Comparison of ENCODE assay signal across 8 cellular contexts in the genomic region with DNA sequence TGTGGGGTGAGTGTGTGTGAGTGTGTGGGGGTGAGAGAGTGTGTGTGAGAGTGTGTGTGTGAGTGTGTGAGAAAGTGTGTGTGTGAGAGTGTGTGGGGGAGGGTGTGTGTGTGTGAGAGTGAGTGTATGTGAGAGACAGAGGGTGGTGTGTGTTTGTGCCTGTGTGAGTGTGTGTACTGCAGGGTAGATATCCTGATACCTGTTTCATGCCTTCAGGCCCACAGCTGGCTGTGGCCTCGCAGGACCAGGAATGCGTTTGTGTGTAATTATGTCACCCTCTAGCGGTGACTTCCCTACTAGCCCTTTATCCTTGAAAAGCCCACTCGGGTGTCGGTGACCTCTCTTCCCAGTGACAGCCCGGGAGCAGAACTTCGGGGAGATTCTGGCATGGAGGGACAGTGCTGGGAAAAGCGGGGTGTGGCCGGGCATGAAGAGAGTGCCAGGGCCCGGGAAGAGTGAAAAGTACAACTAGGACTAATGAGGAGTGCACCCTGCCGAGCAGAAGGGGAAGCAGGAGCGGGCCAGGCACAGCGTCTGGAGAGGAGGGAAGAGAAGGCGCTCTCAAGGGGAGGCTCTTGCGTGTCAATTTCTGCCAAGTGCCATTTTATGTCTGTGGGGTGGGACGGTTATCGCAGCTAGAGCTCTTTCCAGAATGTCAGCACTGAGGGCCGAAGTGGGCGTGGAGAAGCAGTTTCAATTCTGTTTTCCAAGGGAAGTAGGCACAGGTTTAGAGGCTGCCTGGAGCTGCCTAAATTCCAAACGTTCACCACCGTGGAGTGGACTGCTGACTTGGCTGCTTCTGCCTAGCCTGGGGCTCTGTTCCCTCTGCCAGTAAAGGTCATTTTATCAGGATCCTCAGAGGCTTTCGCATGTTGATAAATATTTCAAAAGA. TPM values are rescaled to one million over a fixed set of nuclear protein-coding genes. Genes with fewer than 3 reads are reported as not detected.
A peak's percentile ranks its signal among the peaks of the same experiment; 100 is the strongest.
DNase-seq lines count a peak whose midpoint lies in the region; ATAC-seq and TF ChIP-seq lines count a peak whose summit lies in the region.

No MANE protein-coding gene starts in this region.

- H3K27ac ChIP-seq in cingulate gyrus (ENCODE audit: low read depth, low read length) (peak overlapping the region; percentile 65), spleen (peak overlapping the region; percentile 58 to 89 (median 84))

- H3K4me1 ChIP-seq in spleen, result peaks cover 13 to 70% (median 49%) of the 10 kb centered on the region in 6 donors

- no peak for DNase-seq in GM12864 (ENCODE audit: low read depth)
- DNase-seq in NCI-H2196 treated with DMSO at 0.1 percent for 48 hours (lab: John Stamatoyannopoulos, UW; ENCODE audit: unreplicated experiment), result peak; percentile 9
- DNase-seq in activated CD4-positive, CD25-positive, alpha-beta regulatory T cell treated with anti-CD3 and anti-CD28 coated beads, Interleukin-2, amount 50 U/mL, for 16 hours (ENCODE audit: low read depth, low spot score), result peak; percentile 19
- no peak for DNase-seq in kidney epithelial cell (ENCODE audit: low read depth)
- DNase-seq in spleen, result peak; percentile 87

- H3K4me3 ChIP-seq in GM12864 (ENCODE audit: low read depth, low read length) (peak overlapping the region; percentile 44), kidney epithelial cell (ENCODE audit: low read depth, low read length) (peak overlapping the region; percentile 12), spleen (peak overlapping the region; percentile 32 to 63 (median 39))

- TF ChIP-seq POLR2A in spleen (IDR thresholded peaks at IDR 0.05), result no peak

- 3 to 4% (median 4%) methylated on average over 22 of the region's 22 CpGs for WGBS in spleen, 5 donors

- intact Hi-C loops in spleen (cut with DNase I; ENCODE audit: low total_unique reads), result no loop called here

- no peaks in the 10 kb centered on the region for H3K9me3 ChIP-seq in spleen

- ATAC-seq in HG02885 (IDR thresholded peaks at IDR 0.05; ENCODE audit: poor library complexity, unreplicated experiment), result peak; percentile 46
- ATAC-seq in HG03196 (IDR thresholded peaks at IDR 0.05; ENCODE audit: unreplicated experiment), result no peak

- no peaks in the 10 kb centered on the region for H3K27me3 ChIP-seq in kidney epithelial cell (ENCODE audit: control insufficient read depth, insufficient read depth, low read length)
- H3K27me3 ChIP-seq in spleen (replicated peaks in 1 of 7), result no peaks in the 10 kb centered on the region

- TF ChIP-seq CTCF in GM12864 (IDR thresholded peaks at IDR 0.05; ENCODE audit: low read depth, low read length, missing control alignments), result peak; percentile 84
- TF ChIP-seq CTCF in kidney epithelial cell (IDR thresholded peaks at IDR 0.05; ENCODE audit: insufficient read depth, low read length, poor library complexity, severe bottlenecking), result peak; percentile 78
- TF ChIP-seq CTCF in spleen (IDR thresholded peaks at IDR 0.05 in 8 of 11, conservative IDR thresholded peaks at IDR 0.05 in 3 of 11), result peak; percentile 61 to 88 (median 81)

- H3K36me3 ChIP-seq in kidney epithelial cell (ENCODE audit: control insufficient read depth, insufficient read depth, low read length), result no peaks in the 10 kb centered on the region
- H3K36me3 ChIP-seq in spleen, result no peaks in the 10 kb centered on the region

RNA-seq across cellular contexts. Expression of a gene that starts 11.0 kb away (rescaled TPM):
- total RNA-seq in kidney epithelial cell (17.1 and 18.6 TPM in 2 replicates), spleen (10 to 100 TPM; 13.0 to 21.4 (median 19.8) TPM)
- 10 to 100 TPM in 1 of 3 donors, 1 to 10 TPM in 2; 1.9 to 10.1 (median 5.0) TPM for polyA plus RNA-seq in spleen

RNA-seq across cellular contexts. Expression of a gene that starts 23.7 kb away (rescaled TPM):
- total RNA-seq in kidney epithelial cell (26.4 and 28.5 TPM in 2 replicates), spleen (1 to 10 TPM; 3.9 to 8.7 (median 5.0) TPM)
- 1 to 10 TPM; 1.1 to 1.8 (median 1.7) TPM for polyA plus RNA-seq in spleen

Comparison
In these comparisons a context has a peak if more than half of its experiments do, and no peak if none do; other contexts are left out.
1. DNase-seq: peak in NCI-H2196 treated with DMSO at 0.1 percent for 48 hours (single experiment), activated CD4-positive, CD25-positive, alpha-beta regulatory T cell treated with anti-CD3 and anti-CD28 coated beads, Interleukin-2, amount 50 U/mL, for 16 hours (single experiment) and spleen (single experiment); none in GM12864 (single experiment) and kidney epithelial cell (single experiment).
2. Peak in every context shown above with its lines, with median percentiles within 50 percentile points of each other: H3K4me3 ChIP-seq and CTCF ChIP-seq.